ENCODE assay signal across 22 cellular contexts in the genomic region with DNA sequence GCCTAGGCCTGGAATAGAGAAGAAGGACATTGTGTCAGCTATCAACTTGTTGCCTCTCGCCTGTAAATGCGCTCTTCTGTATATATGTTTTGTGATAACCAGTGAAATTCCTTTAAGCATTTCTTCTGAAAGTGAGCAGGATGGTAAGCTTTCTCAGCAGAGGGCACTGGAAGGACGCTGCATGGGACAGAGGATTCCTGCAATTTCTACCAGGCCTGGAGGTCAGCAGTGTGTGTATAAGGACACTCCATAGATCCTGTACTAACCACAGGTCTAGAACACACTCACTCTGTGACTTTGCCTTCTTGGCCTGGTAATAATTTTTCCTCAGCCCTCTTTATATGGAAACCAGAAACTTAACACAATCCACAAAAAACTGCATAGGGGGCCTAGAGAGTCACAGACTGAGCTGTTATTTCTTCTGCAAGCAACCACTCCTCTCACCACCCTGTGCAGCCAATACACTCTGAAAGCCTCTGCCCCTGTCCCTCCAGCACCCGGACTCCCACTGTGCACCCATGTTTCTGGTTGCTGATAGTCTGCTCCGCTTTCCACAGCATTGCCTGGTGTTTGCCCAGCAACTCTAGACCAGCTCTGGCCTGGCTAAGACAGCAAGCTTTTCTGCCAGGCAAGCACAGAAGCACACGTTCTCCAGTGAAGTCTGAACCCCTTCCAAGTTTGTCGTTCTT.
DNase-seq lines count a peak whose midpoint lies in the region; ATAC-seq, FAIRE-seq and TF ChIP-seq lines count a peak whose summit lies in the region.
"Had no signal": no experiment of that assay in that cellular context is flagged by ENCODE, and none has a peak within 500 bp of the region (broad histone marks: within the 10 kb centered on the region; RNA-seq: fewer than 3 reads in every experiment).

No MANE protein-coding gene starts in this region.

- H3K9ac ChIP-seq in HepG2 (ENCODE audit: insufficient read depth, low read depth, low read length) (no peak overlapping the region), endodermal cell (ENCODE audit: extremely low read depth, low read length, poor library complexity, severe bottlenecking) (no peak overlapping the region)

- TF ChIP-seq CTCF in HepG2 (CRISPR knock-in tag; IDR thresholded peaks at IDR 0.05) (peak; percentile 52), right lobe of liver (IDR thresholded peaks at IDR 0.05) (no peak), endodermal cell (conservative IDR thresholded peaks at IDR 0.05) (peak; percentile 22), upper lobe of right lung (IDR thresholded peaks at IDR 0.05) (no peak)

- TF ChIP-seq RAD21 in HepG2 (CRISPR knock-in tag; IDR thresholded peaks at IDR 0.05) = no peak

- H3K9me3 Mint-ChIP-seq in endodermal cell = no peaks in the 10 kb centered on the region

- H3K36me3 Mint-ChIP-seq in endodermal cell (ENCODE audit: low read depth) = no peaks in the 10 kb centered on the region

- in situ Hi-C loops in HepG2 (cut with HindIII; ENCODE audit: extremely low pct_ligation_motif_present, low pct_unique_long_range_greater_than_20kb) = no loop called here

- no peaks in the 10 kb centered on the region for H3K9me3 ChIP-seq in HepG2 (ENCODE audit: low read length)
- no peaks in the 10 kb centered on the region for H3K9me3 ChIP-seq in right lobe of liver
- no peaks in the 10 kb centered on the region for H3K9me3 ChIP-seq in endodermal cell (ENCODE audit: control insufficient read depth, low read length)
- no peaks in the 10 kb centered on the region for H3K9me3 ChIP-seq in upper lobe of right lung
- H3K9me3 ChIP-seq: MG63 had no signal

- H3K4me3 Mint-ChIP-seq in endodermal cell = no peak overlapping the region
- H3K4me3 Mint-ChIP-seq: B cell had no signal

- no peak overlapping the region for H3K4me3 ChIP-seq in HepG2 (replicated peaks in 1 of 3; ENCODE audit: insufficient read depth in 1 of 3, low read depth in 2 of 3, low read length in 3 of 3)
- H3K4me3 ChIP-seq in right lobe of liver = no peak overlapping the region
- no peak overlapping the region for H3K4me3 ChIP-seq in endodermal cell (ENCODE audit: low read length)
- no peak overlapping the region for H3K4me3 ChIP-seq in upper lobe of right lung
- H3K4me3 ChIP-seq: MG63 had no signal

- H4K20me1 ChIP-seq in HepG2 (ENCODE audit: insufficient read depth, low read length) = no peaks in the 10 kb centered on the region

- TF ChIP-seq POLR2A in HepG2 (IDR thresholded peaks at IDR 0.05; ENCODE audit: insufficient read depth in 1 of 2, low read depth in 2 of 2, low read length in 2 of 2) (no peak), right lobe of liver (IDR thresholded peaks at IDR 0.05) (no peak)

- intact Hi-C loops in HepG2 (cut with micrococcal nuclease; ENCODE audit: unreplicated experiment) (no loop called here), right lobe of liver (cut with DNase I) (no loop called here), upper lobe of right lung (cut with DNase I) (no loop called here)

- H2AFZ ChIP-seq in HepG2 (ENCODE audit: low read length) = no peak overlapping the region

- no peak overlapping the region for H3K4me2 ChIP-seq in HepG2 (ENCODE audit: low read depth, low read length)

- H3K36me3 ChIP-seq in HepG2 (replicated peaks in 1 of 2; ENCODE audit: control insufficient read depth in 1 of 2, insufficient read depth in 2 of 2, low read length in 2 of 2) (no peaks in the 10 kb centered on the region), right lobe of liver (no peaks in the 10 kb centered on the region), endodermal cell (ENCODE audit: control insufficient read depth, insufficient read depth, low read length) (no peaks in the 10 kb centered on the region), upper lobe of right lung (no peaks in the 10 kb centered on the region)
- H3K36me3 ChIP-seq: MG63 had no signal

- POLR2A ChIA-PET in HepG2 (lab: Yijun Ruan, JAX) = no interaction called here
- POLR2A ChIA-PET in HEK293T (lab: Yijun Ruan, JAX) = no interaction called here

- CTCF ChIA-PET in HepG2 (lab: Yijun Ruan, JAX; ENCODE audit: low intra/inter-chr PET ratio, low total read pairs) (interaction anchor here (1.4 kb wide), 1 partner anchor 36 kb away, joined by 3 read pairs; no protein-coding TSS in a partner anchor), HEK293T (lab: Yijun Ruan, JAX) (no interaction called here)

- no peak overlapping the region for H3K27ac Mint-ChIP-seq in endodermal cell
- H3K27ac Mint-ChIP-seq: B cell had no signal

- FAIRE-seq in HepG2 (lab: Jason Lieb, UNC) = no peak
- FAIRE-seq: G401.6 had no signal

- H3K79me2 ChIP-seq in HepG2 (ENCODE audit: insufficient read depth, low read length) = no peaks in the 10 kb centered on the region

- H3K27me3 ChIP-seq in HepG2 (ENCODE audit: control insufficient read depth in 1 of 2, insufficient read depth in 2 of 2, low read length in 2 of 2) (no peaks in the 10 kb centered on the region), right lobe of liver (no peaks in the 10 kb centered on the region), endodermal cell (ENCODE audit: control insufficient read depth, insufficient read depth, low read length, poor library complexity, severe bottlenecking) (no peaks in the 10 kb centered on the region), upper lobe of right lung (no peaks in the 10 kb centered on the region)
- H3K27me3 ChIP-seq: MG63 had no signal

- no TSS peak for BruUV-seq in HepG2 (replicated peaks; lab: Mats Ljungman, UMichigan)

- 16% methylated on average over 7 of the region's 7 CpGs for WGBS in HepG2 (ENCODE audit: low lambda C conversion rate)
- 74% methylated on average over 7 of the region's 7 CpGs for whole genome bisulfite sequencing in right lobe of liver (ENCODE audit: insufficient coverage, low coverage, low lambda C conversion rate, missing lambda C conversion rate)
- WGBS in endodermal cell (ENCODE audit: insufficient coverage in 1 of 2, insufficient read length in 1 of 2), 2 experiments = 76 to 92% methylated on average over 4 to 7 of the region's 7 CpGs

- DNase-seq in HepG2 (ENCODE audit: low spot score) = peak; percentile 11
- no peak for DNase-seq in right lobe of liver
- peak; percentile 85 for DNase-seq in endodermal cell
- peak; percentile 2 for DNase-seq in midbrain (lab: John Stamatoyannopoulos, UW)
- no peak for DNase-seq in upper lobe of right lung
- no peak for DNase-seq in HEK293T (ENCODE audit: extremely low spot score)
- DNase-seq: 8988T, COR-L47, DMS 273 treated with DMSO at 0.1 percent for 48 hours, DND-41, MG63, NCI-H1048, NCI-H1436, NCI-H1930, NCI-H345, NCI-H524 treated with DMSO at 0.1 percent for 48 hours, RPMI8226 had no signal

- H3K27me3 Mint-ChIP-seq in endodermal cell (ENCODE audit: insufficient read depth) = no peaks in the 10 kb centered on the region

- H3K27ac ChIP-seq in HepG2 (ENCODE audit: extremely low read length, insufficient read depth, low read length) (no peak overlapping the region), right lobe of liver (no peak overlapping the region), endodermal cell (ENCODE audit: low read depth, low read length) (no peak overlapping the region), upper lobe of right lung (no peak overlapping the region)

- ATAC-seq in HepG2 (peak; percentile 83), right lobe of liver (no peak), upper lobe of right lung (peak; percentile 36), HG03469 (IDR thresholded peaks at IDR 0.05; ENCODE audit: unreplicated experiment) (no peak), GM21786 (IDR thresholded peaks at IDR 0.05; ENCODE audit: unreplicated experiment) (no peak)
- ATAC-seq: HCT116 had no signal

- TF ChIP-seq EP300 in HepG2 (IDR thresholded peaks at IDR 0.05; ENCODE audit: low read depth in 2 of 2, low read length in 2 of 2) (no peak), HepG2 (CRISPR knock-in tag; IDR thresholded peaks at IDR 0.05; ENCODE audit: borderline replicate concordance) (no peak)

- peaks cover 17% of the 10 kb centered on the region for H3K4me1 Mint-ChIP-seq in endodermal cell
- H3K4me1 Mint-ChIP-seq: B cell had no signal

- H3K4me1 ChIP-seq in HepG2 (ENCODE audit: insufficient read depth, low read length) (no peaks in the 10 kb centered on the region), right lobe of liver (no peaks in the 10 kb centered on the region), endodermal cell (ENCODE audit: control insufficient read depth, insufficient read depth, low read length) (peaks cover 7% of the 10 kb centered on the region), upper lobe of right lung (no peaks in the 10 kb centered on the region)

TF ChIP-seq in HepG2, 621 proteins besides CTCF, POLR2A, EP300 and RAD21:
- no peak for TF ChIP-seq ZNF143 (CRISPR knock-in tag; IDR thresholded peaks at IDR 0.05)
- peak; percentile 72 for TF ChIP-seq STAG1 (CRISPR knock-in tag; IDR thresholded peaks at IDR 0.05)
- peak; percentile 37; the same call in 1 of the 2 replicates for TF ChIP-seq SMC3 (IDR thresholded peaks at IDR 0.05; ENCODE audit: low read length)
- TF ChIP-seq ZNF740 (CRISPR knock-in tag; IDR thresholded peaks at IDR 0.05) = no peak

TF ChIP-seq in HEK293T, 16 proteins besides CTCF, POLR2A, EP300 and RAD21:
- no peak for TF ChIP-seq NFRKB (IDR thresholded peaks at IDR 0.05)
- TF ChIP-seq, protein P1, sequence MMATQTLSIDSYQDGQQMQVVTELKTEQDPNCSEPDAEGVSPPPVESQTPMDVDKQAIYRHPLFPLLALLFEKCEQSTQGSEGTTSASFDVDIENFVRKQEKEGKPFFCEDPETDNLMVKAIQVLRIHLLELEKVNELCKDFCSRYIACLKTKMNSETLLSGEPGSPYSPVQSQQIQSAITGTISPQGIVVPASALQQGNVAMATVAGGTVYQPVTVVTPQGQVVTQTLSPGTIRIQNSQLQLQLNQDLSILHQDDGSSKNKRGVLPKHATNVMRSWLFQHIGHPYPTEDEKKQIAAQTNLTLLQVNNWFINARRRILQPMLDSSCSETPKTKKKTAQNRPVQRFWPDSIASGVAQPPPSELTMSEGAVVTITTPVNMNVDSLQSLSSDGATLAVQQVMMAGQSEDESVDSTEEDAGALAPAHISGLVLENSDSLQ (IDR thresholded peaks at IDR 0.05) = no peak
- no peak for TF ChIP-seq ELF4 (IDR thresholded peaks at IDR 0.05)
- TF ChIP-seq ZNF384 (IDR thresholded peaks at IDR 0.05) = no peak
- TF ChIP-seq SP1 (IDR thresholded peaks at IDR 0.05) = no peak
- no peak for TF ChIP-seq L3MBTL2 (conservative IDR thresholded peaks at IDR 0.05)
- no peak for TF ChIP-seq ARNT (IDR thresholded peaks at IDR 0.05)
- no peak for TF ChIP-seq LEF1 (IDR thresholded peaks at IDR 0.05; ENCODE audit: borderline replicate concordance)
- no peak for TF ChIP-seq FOXM1 (IDR thresholded peaks at IDR 0.05; ENCODE audit: borderline replicate concordance)
- TF ChIP-seq SUZ12 (IDR thresholded peaks at IDR 0.05) = no peak
- TF ChIP-seq FOXK2 (IDR thresholded peaks at IDR 0.05) = no peak
- no peak for TF ChIP-seq FOXA1 (IDR thresholded peaks at IDR 0.05)
- no peak for TF ChIP-seq TARDBP (IDR thresholded peaks at IDR 0.05)
- no peak for TF ChIP-seq CTBP1 (IDR thresholded peaks at IDR 0.05; ENCODE audit: borderline replicate concordance)

Comparison
In these comparisons a context has a peak if more than half of its experiments do, and no peak if none do; other contexts are left out.
1. ATAC-seq: peak in HepG2 (single experiment) and upper lobe of right lung (single experiment); none in right lobe of liver (0 of 4), HG03469 (single experiment) and GM21786 (single experiment).
2. DNase-seq: peak in HepG2 (single experiment), endodermal cell (single experiment) and midbrain (single experiment); none in right lobe of liver (0 of 3), upper lobe of right lung (single experiment) and HEK293T (single experiment).
3. CTCF ChIP-seq: peak in HepG2 (single experiment) and endodermal cell (single experiment); none in right lobe of liver (0 of 4) and upper lobe of right lung (single experiment).